ENCODE assay signal across 18 cellular contexts in the genomic region with DNA sequence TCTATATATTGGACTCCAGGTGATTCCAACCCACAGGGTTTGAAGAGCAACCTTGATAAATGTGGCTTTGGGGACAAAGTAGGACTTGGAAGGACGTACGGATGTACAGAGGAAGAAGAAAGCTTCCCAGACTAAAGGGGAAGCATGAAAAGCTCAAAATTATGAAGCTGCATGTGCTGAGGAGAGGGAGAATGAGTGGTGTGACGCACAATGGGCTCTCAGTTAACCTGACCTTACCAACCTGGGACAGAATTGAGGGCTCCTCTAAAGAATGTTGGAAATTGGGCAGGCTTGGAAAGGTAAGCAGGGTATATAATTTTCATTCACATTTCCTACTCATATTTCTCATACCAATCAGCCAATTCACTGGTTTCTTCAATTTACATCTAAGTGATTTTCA. TPM values are rescaled to one million over a fixed set of nuclear protein-coding genes. Genes with fewer than 3 reads are reported as not detected.
DNase-seq lines count a peak whose midpoint lies in the region; ATAC-seq and TF ChIP-seq lines count a peak whose summit lies in the region.
"Had no signal": no experiment of that assay in that cellular context is flagged by ENCODE, and none has a peak within 500 bp of the region (broad histone marks: within the 10 kb centered on the region; RNA-seq: fewer than 3 reads in every experiment).

No MANE protein-coding gene starts in this region.

- no peak overlapping the region for H3K4me3 Mint-ChIP-seq in activated CD4-positive, alpha-beta T cell treated with anti-CD3 and anti-CD28 coated beads, Interleukin-2, amount 10 ng/mL, durations not matched to agents 24 days and 14 days
- no peak overlapping the region for H3K4me3 Mint-ChIP-seq in activated CD4-positive, alpha-beta T cell treated with anti-CD3 and anti-CD28 coated beads, Interleukin-2, amount 10 ng/mL, durations not matched to agents 7 days and 5 days
- no peak overlapping the region for H3K4me3 Mint-ChIP-seq in activated naive CD8-positive, alpha-beta T cell
- H3K4me3 Mint-ChIP-seq: activated CD8-positive, alpha-beta memory T cell treated with anti-CD3 and anti-CD28 coated beads, Interleukin-2, amount 10 ng/mL, durations not matched to agents 7 days and 5 days; neural crest cell had no signal

- POLR2A ChIA-PET in activated CD4-positive, alpha-beta T cell treated with anti-CD3 and anti-CD28 coated beads, Interleukin-2, amount 10 ng/mL, durations not matched to agents 7 days and 5 days (lab: Charles Lee) = no interaction called here

- peak; percentile 36 for DNase-seq in activated CD4-positive, alpha-beta T cell treated with anti-CD3 and anti-CD28 coated beads, Interleukin-2, amount 10 ng/mL, durations not matched to agents 24 days and 14 days
- DNase-seq in activated CD4-positive, alpha-beta T cell treated with anti-CD3 and anti-CD28 coated beads, Interleukin-2, amount 10 ng/mL, durations not matched to agents 7 days and 5 days = no peak
- DNase-seq in NCI-H2081 (lab: John Stamatoyannopoulos, UW) = no peak
- no peak for DNase-seq in colonic mucosa
- DNase-seq in heart left ventricle = no peak
- DNase-seq: 8988T; activated CD8-positive, alpha-beta memory T cell treated with anti-CD3 and anti-CD28 coated beads, Interleukin-2, amount 10 ng/mL, durations not matched to agents 7 days and 5 days; COR-L47; glutamatergic neuron; left cardiac atrium; NCI-H1092 treated with DMSO at 0.1 percent for 48 hours; NCI-H510A; T1000; thyroid gland had no signal

- no peaks in the 10 kb centered on the region for H3K27me3 ChIP-seq in colonic mucosa
- no peaks in the 10 kb centered on the region for H3K27me3 ChIP-seq in heart left ventricle
- H3K27me3 ChIP-seq: thyroid gland had no signal

- peaks cover 2% of the 10 kb centered on the region for H3K27me3 Mint-ChIP-seq in activated CD4-positive, alpha-beta T cell treated with anti-CD3 and anti-CD28 coated beads, Interleukin-2, amount 10 ng/mL, durations not matched to agents 24 days and 14 days
- H3K27me3 Mint-ChIP-seq in activated CD4-positive, alpha-beta T cell treated with anti-CD3 and anti-CD28 coated beads, Interleukin-2, amount 10 ng/mL, durations not matched to agents 7 days and 5 days = no peaks in the 10 kb centered on the region
- peaks cover 2% of the 10 kb centered on the region for H3K27me3 Mint-ChIP-seq in activated naive CD8-positive, alpha-beta T cell

- H3K4me1 ChIP-seq in colonic mucosa (no peaks in the 10 kb centered on the region), heart left ventricle (no peaks in the 10 kb centered on the region)
- H3K4me1 ChIP-seq: thyroid gland had no signal

- H3K9me3 ChIP-seq in colonic mucosa = no peaks in the 10 kb centered on the region
- peaks cover 0 to 2% (median 0%) of the 10 kb centered on the region in 12 donors for H3K9me3 ChIP-seq in heart left ventricle
- H3K9me3 ChIP-seq: thyroid gland had no signal

- no peak for TF ChIP-seq POLR2A in heart left ventricle (IDR thresholded peaks at IDR 0.05)

- peak overlapping the region; percentile 73 for H3K27ac Mint-ChIP-seq in activated CD4-positive, alpha-beta T cell treated with anti-CD3 and anti-CD28 coated beads, Interleukin-2, amount 10 ng/mL, durations not matched to agents 24 days and 14 days
- H3K27ac Mint-ChIP-seq in activated CD4-positive, alpha-beta T cell treated with anti-CD3 and anti-CD28 coated beads, Interleukin-2, amount 10 ng/mL, durations not matched to agents 7 days and 5 days = no peak overlapping the region
- peak overlapping the region; percentile 31 for H3K27ac Mint-ChIP-seq in activated naive CD8-positive, alpha-beta T cell
- H3K27ac Mint-ChIP-seq: activated CD8-positive, alpha-beta memory T cell treated with anti-CD3 and anti-CD28 coated beads, Interleukin-2, amount 10 ng/mL, durations not matched to agents 7 days and 5 days had no signal

- ATAC-seq in GM21390 (IDR thresholded peaks at IDR 0.05; ENCODE audit: unreplicated experiment) (peak; percentile 12), HG02885 (IDR thresholded peaks at IDR 0.05; ENCODE audit: poor library complexity, unreplicated experiment) (peak; percentile 11), heart left ventricle (no peak)
- ATAC-seq: activated CD8-positive, alpha-beta memory T cell treated with anti-CD3 and anti-CD28 coated beads, Interleukin-2, amount 10 ng/mL, durations not matched to agents 7 days and 5 days; left cardiac atrium had no signal

- no peaks in the 10 kb centered on the region for H3K9me3 Mint-ChIP-seq in activated CD4-positive, alpha-beta T cell treated with anti-CD3 and anti-CD28 coated beads, Interleukin-2, amount 10 ng/mL, durations not matched to agents 24 days and 14 days
- no peaks in the 10 kb centered on the region for H3K9me3 Mint-ChIP-seq in activated CD4-positive, alpha-beta T cell treated with anti-CD3 and anti-CD28 coated beads, Interleukin-2, amount 10 ng/mL, durations not matched to agents 7 days and 5 days
- H3K9me3 Mint-ChIP-seq in activated naive CD8-positive, alpha-beta T cell (ENCODE audit: low read depth) = no peaks in the 10 kb centered on the region
- H3K9me3 Mint-ChIP-seq: neural crest cell had no signal

- CTCF ChIA-PET in activated CD4-positive, alpha-beta T cell treated with anti-CD3 and anti-CD28 coated beads, Interleukin-2, amount 10 ng/mL, durations not matched to agents 7 days and 5 days (lab: Charles Lee) = no interaction called here

- no peak overlapping the region for H3K9ac ChIP-seq in colonic mucosa (ENCODE audit: low read depth in 2 of 2, low read length in 2 of 2)

- no peak overlapping the region for H3K27ac ChIP-seq in colonic mucosa
- H3K27ac ChIP-seq in heart left ventricle = no peak overlapping the region
- H3K27ac ChIP-seq: thyroid gland had no signal

- H3K36me3 ChIP-seq in colonic mucosa (no peaks in the 10 kb centered on the region), heart left ventricle (no peaks in the 10 kb centered on the region)
- H3K36me3 ChIP-seq: thyroid gland had no signal

- TF ChIP-seq CTCF in colonic mucosa (IDR thresholded peaks at IDR 0.05) (no peak), heart left ventricle (IDR thresholded peaks at IDR 0.05) (no peak)

- intact Hi-C loops in activated CD4-positive, alpha-beta T cell treated with anti-CD3 and anti-CD28 coated beads, Interleukin-2, amount 10 ng/mL, durations not matched to agents 24 days and 14 days (cut with micrococcal nuclease) = loop anchor here (1.0 kb wide), 2 partner anchors 10 to 20 kb away; a partner anchor contains a TSS
- intact Hi-C loops in colonic mucosa (cut with DNase I) = no loop called here
- intact Hi-C loops in heart left ventricle (cut with DNase I) = no loop called here

- 78 to 83% (median 82%) methylated on average over 3 of the region's 3 CpGs for WGBS in heart left ventricle, 4 donors

- H3K4me1 Mint-ChIP-seq in activated CD4-positive, alpha-beta T cell treated with anti-CD3 and anti-CD28 coated beads, Interleukin-2, amount 10 ng/mL, durations not matched to agents 24 days and 14 days = peaks cover 10% of the 10 kb centered on the region
- peaks cover 9% of the 10 kb centered on the region for H3K4me1 Mint-ChIP-seq in activated CD4-positive, alpha-beta T cell treated with anti-CD3 and anti-CD28 coated beads, Interleukin-2, amount 10 ng/mL, durations not matched to agents 7 days and 5 days
- peaks cover 24% of the 10 kb centered on the region for H3K4me1 Mint-ChIP-seq in activated naive CD8-positive, alpha-beta T cell (ENCODE audit: low read depth)
- H3K4me1 Mint-ChIP-seq: neural crest cell had no signal

- no peaks in the 10 kb centered on the region for H3K36me3 Mint-ChIP-seq in activated CD4-positive, alpha-beta T cell treated with anti-CD3 and anti-CD28 coated beads, Interleukin-2, amount 10 ng/mL, durations not matched to agents 24 days and 14 days (ENCODE audit: low read depth)
- H3K36me3 Mint-ChIP-seq in activated CD4-positive, alpha-beta T cell treated with anti-CD3 and anti-CD28 coated beads, Interleukin-2, amount 10 ng/mL, durations not matched to agents 7 days and 5 days (ENCODE audit: low read depth) = no peaks in the 10 kb centered on the region
- no peaks in the 10 kb centered on the region for H3K36me3 Mint-ChIP-seq in activated naive CD8-positive, alpha-beta T cell
- H3K36me3 Mint-ChIP-seq: activated CD8-positive, alpha-beta memory T cell treated with anti-CD3 and anti-CD28 coated beads, Interleukin-2, amount 10 ng/mL, durations not matched to agents 7 days and 5 days had no signal

- no peak overlapping the region for H3K4me3 ChIP-seq in colonic mucosa
- H3K4me3 ChIP-seq in heart left ventricle = no peak overlapping the region
- H3K4me3 ChIP-seq: thyroid gland had no signal

RNA-seq across cellular contexts. Expression of a gene that starts 10.5 kb away (rescaled TPM):
- total RNA-seq in activated CD4-positive, alpha-beta T cell treated with anti-CD3 and anti-CD28 coated beads, Interleukin-2, amount 10 ng/mL, durations not matched to agents 24 days and 14 days = 2.6 and 3.5 TPM in 2 replicates
- total RNA-seq in activated CD4-positive, alpha-beta T cell treated with anti-CD3 and anti-CD28 coated beads, Interleukin-2, amount 10 ng/mL, durations not matched to agents 7 days and 5 days = 1 to 10 TPM; 5.9 to 6.4 TPM
- total RNA-seq in colonic mucosa = 1 to 10 TPM; 3.6 to 5.7 TPM
- 1 to 10 TPM; 1.6 to 3.9 (median 2.3) TPM for total RNA-seq in heart left ventricle
- 1 to 10 TPM; 1.1 to 1.7 TPM for polyA plus RNA-seq in heart left ventricle

RNA-seq across cellular contexts. Expression of a gene that starts 43.9 kb away (rescaled TPM):
- 3.0 and 5.3 TPM in 2 replicates for total RNA-seq in activated CD4-positive, alpha-beta T cell treated with anti-CD3 and anti-CD28 coated beads, Interleukin-2, amount 10 ng/mL, durations not matched to agents 24 days and 14 days
- 10 to 100 TPM; 13.3 to 16.2 TPM for total RNA-seq in activated CD4-positive, alpha-beta T cell treated with anti-CD3 and anti-CD28 coated beads, Interleukin-2, amount 10 ng/mL, durations not matched to agents 7 days and 5 days
- total RNA-seq in colonic mucosa (100 to 1,000 TPM in 1 of 2 donors, 10 to 100 TPM in 1; 34.0 to 248 TPM), heart left ventricle (10 to 100 TPM in 6 of 9 donors, 1 to 10 TPM in 3; 7.0 to 30.4 (median 11.7) TPM)
- 1 to 10 TPM; 3.7 to 5.8 TPM for polyA plus RNA-seq in heart left ventricle

Comparison
In these comparisons a context has a peak if more than half of its experiments do, and no peak if none do; other contexts are left out.
1. ATAC-seq: peak in GM21390 (single experiment) and HG02885 (single experiment); none in heart left ventricle (0 of 4).